Comparison of ENCODE assay signal across 27 cellular contexts in genomic region chr4:90992213-90992612, GRCh38.
A peak's percentile ranks its signal among the peaks of the same experiment; 100 is the strongest.
DNase-seq lines count a peak whose midpoint lies in the region; ATAC-seq and TF ChIP-seq lines count a peak whose summit lies in the region.
"Had no signal": no experiment of that assay in that cellular context is flagged by ENCODE, and none has a peak within 500 bp of the region (broad histone marks: within the 10 kb centered on the region; RNA-seq: fewer than 3 reads in every experiment).

No MANE protein-coding gene starts in this region.

- no peak overlapping the region for H3K4me3 ChIP-seq in SK-N-SH (ENCODE audit: low read depth in 2 of 2, low read length in 1 of 2)
- H3K4me3 ChIP-seq: A549; BLaER1; BLaER1 treated with 17β-estradiol and CSF1 and Interleukin-3, amounts not matched to agents 10 nM and 100 nM had no signal

- no peak for TF ChIP-seq EP300 in SK-N-SH (IDR thresholded peaks at IDR 0.05; ENCODE audit: borderline replicate concordance in 1 of 2, low read depth in 1 of 2, low read length in 1 of 2)

- H3K4me1 ChIP-seq in SK-N-SH (ENCODE audit: control insufficient read depth in 1 of 2, insufficient read depth in 2 of 2, low read depth in 1 of 2, low read length in 1 of 2): peaks cover 0 to 6% of the 10 kb centered on the region in 2 experiments; a peak in 2 of 4 replicates
- H3K4me1 ChIP-seq: A549; BLaER1; BLaER1 treated with 17β-estradiol and CSF1 and Interleukin-3, amounts not matched to agents 10 nM and 100 nM; Caco-2 had no signal

- no peaks in the 10 kb centered on the region for H3K9me2 ChIP-seq in SK-N-SH

- no peak for TF ChIP-seq RAD21 in SK-N-SH (IDR thresholded peaks at IDR 0.05; ENCODE audit: low read length)

- H3K36me3 ChIP-seq in SK-N-SH (replicated peaks in 1 of 2; ENCODE audit: control insufficient read depth in 1 of 2, insufficient read depth in 2 of 2, low read length in 1 of 2): no peaks in the 10 kb centered on the region
- H3K36me3 ChIP-seq: BE2C; BLaER1; BLaER1 treated with 17β-estradiol and CSF1 and Interleukin-3, amounts not matched to agents 10 nM and 100 nM had no signal

- H3K9me3 ChIP-seq in SK-N-SH: no peaks in the 10 kb centered on the region
- H3K9me3 ChIP-seq: A549; BE2C; BLaER1; BLaER1 treated with 17β-estradiol and CSF1 and Interleukin-3, amounts not matched to agents 10 nM and 100 nM; Caco-2 had no signal

- ATAC-seq in SK-N-SH treated with all-trans-retinoic acid at 6 μM for 48 hours: no peak
- ATAC-seq: A549; CD8-positive, alpha-beta T cell had no signal

- H4K20me1 ChIP-seq in SK-N-SH (ENCODE audit: insufficient read depth): no peaks in the 10 kb centered on the region
- H4K20me1 ChIP-seq: BLaER1; BLaER1 treated with 17β-estradiol and CSF1 and Interleukin-3, amounts not matched to agents 10 nM and 100 nM had no signal

- H3K4me2 ChIP-seq in SK-N-SH: no peak overlapping the region
- H3K4me2 ChIP-seq: A549; BLaER1; BLaER1 treated with 17β-estradiol and CSF1 and Interleukin-3, amounts not matched to agents 10 nM and 100 nM had no signal

- H3K27ac ChIP-seq in SK-N-SH (ENCODE audit: low read depth in 2 of 2, low read length in 1 of 2): no peak overlapping the region
- H3K27ac ChIP-seq: 22Rv1; A549; BLaER1; BLaER1 treated with 17β-estradiol and CSF1 and Interleukin-3, amounts not matched to agents 10 nM and 100 nM; C4-2B had no signal

- CTCF ChIA-PET in SK-N-SH (lab: Yijun Ruan, JAX): no interaction called here

- no peaks in the 10 kb centered on the region for H3K79me2 ChIP-seq in SK-N-SH (ENCODE audit: insufficient read depth)

- no peak for TF ChIP-seq CTCF in SK-N-SH (IDR thresholded peaks at IDR 0.05)

- no peak for DNase-seq in SK-N-SH
- DNase-seq: 8988T; ACHN; AML-193; BE2C; C1 segment of cervical spinal cord; Caco-2; Calu3; CD4-positive, alpha-beta memory T cell; CD4-positive, alpha-beta T cell; CD4-positive, CD25-positive, alpha-beta regulatory T cell; CD8-positive, alpha-beta memory T cell; CD8-positive, alpha-beta T cell; COR-L47; DMS 273 treated with DMSO at 0.1 percent for 48 hours; DMS153; DMS53; DMS79; DMS79 treated with DMSO at 0.1 percent for 48 hours; DND-41; EL had no signal

- no peak overlapping the region for H3K9ac ChIP-seq in SK-N-SH
- H3K9ac ChIP-seq: BLaER1; BLaER1 treated with 17β-estradiol and CSF1 and Interleukin-3, amounts not matched to agents 10 nM and 100 nM had no signal

- H3F3A ChIP-seq in SK-N-SH (replicated peaks; ENCODE audit: insufficient read depth): no peaks in the 10 kb centered on the region

- no peaks in the 10 kb centered on the region for H3K27me3 ChIP-seq in SK-N-SH (ENCODE audit: insufficient read depth)
- H3K27me3 ChIP-seq: BE2C; BLaER1; BLaER1 treated with 17β-estradiol and CSF1 and Interleukin-3, amounts not matched to agents 10 nM and 100 nM had no signal

- WGBS in SK-N-SH (ENCODE audit: low lambda C conversion rate): 22% methylated on average over 2 of the region's 2 CpGs

- no peak overlapping the region for H2AFZ ChIP-seq in SK-N-SH (ENCODE audit: low read depth)

- POLR2A ChIA-PET in SK-N-SH (lab: Yijun Ruan, JAX): no interaction called here

TF ChIP-seq in SK-N-SH treated with all-trans-retinoic acid at 6 μM for 48 hours, 23 proteins besides CTCF, POLR2A, EP300 and RAD21:
- TF ChIP-seq RARB (CRISPR knock-in tag; IDR thresholded peaks at IDR 0.05) (no peak), ARNTL (CRISPR knock-in tag; IDR thresholded peaks at IDR 0.05; ENCODE audit: borderline replicate concordance, low read depth) (no peak), ZNF565 (CRISPR knock-in tag; conservative IDR thresholded peaks at IDR 0.05; ENCODE audit: low read depth) (no peak), ISL1 (CRISPR knock-in tag; IDR thresholded peaks at IDR 0.05) (peak; percentile 98), BACH2 (CRISPR knock-in tag; IDR thresholded peaks at IDR 0.05; ENCODE audit: borderline replicate concordance) (no peak), PATZ1 (CRISPR knock-in tag; IDR thresholded peaks at IDR 0.05; ENCODE audit: borderline replicate concordance) (no peak), CREB5 (CRISPR knock-in tag; IDR thresholded peaks at IDR 0.05; ENCODE audit: low read depth) (peak; percentile 64; the same call in 1 of the 2 replicates), ZFP30 (CRISPR knock-in tag; IDR thresholded peaks at IDR 0.05) (no peak), ZC3H10 (CRISPR knock-in tag; IDR thresholded peaks at IDR 0.05) (peak; percentile 44; the same call in 1 of the 2 replicates), TCF4 (CRISPR knock-in tag; IDR thresholded peaks at IDR 0.05; ENCODE audit: borderline replicate concordance) (0 out of 2 replicates have a peak, but pooled peaks have one; percentile 35)
TF ChIP-seq in SK-N-SH treated with all-trans-retinoic acid at 6 μM for 48 hours: peak in this region for 4.

TF ChIP-seq in SK-N-SH, 30 proteins besides CTCF, POLR2A, EP300 and RAD21:
- TF ChIP-seq FOSL2 (IDR thresholded peaks at IDR 0.05; ENCODE audit: borderline replicate concordance, low read depth): no peak
